In the genomic region with DNA sequence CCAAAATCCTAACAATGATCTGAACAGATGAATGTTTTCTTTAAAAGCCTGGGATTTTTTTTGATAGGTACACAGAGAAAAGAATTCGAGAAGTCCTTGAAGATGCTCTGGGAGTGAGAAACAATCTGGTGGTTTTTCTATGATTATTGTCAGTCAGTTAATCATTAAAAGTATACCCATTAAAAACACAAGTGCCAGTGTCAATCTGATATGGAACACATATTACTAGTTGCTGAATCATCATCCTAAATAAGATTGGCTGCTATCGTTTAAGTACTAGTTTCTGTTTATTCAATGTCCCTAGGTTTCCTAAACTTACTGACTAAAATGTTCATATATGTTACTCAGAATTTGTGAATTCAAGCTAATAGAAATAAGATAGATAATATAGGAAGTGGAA, we compare ENCODE assay signal across 22 cellular contexts. TPM values are rescaled to one million over a fixed set of nuclear protein-coding genes. Genes with fewer than 3 reads are reported as not detected.
"Had no signal": no experiment of that assay in that cellular context is flagged by ENCODE, and none has a peak within 500 bp of the region (broad histone marks: within the 10 kb centered on the region; RNA-seq: fewer than 3 reads in every experiment).

No MANE protein-coding gene starts in this region.

- DNase-seq: activated CD4-positive, alpha-beta T cell treated with anti-CD3 and anti-CD28 coated beads, Interleukin-2, amount 10 ng/mL, durations not matched to agents 24 days and 14 days; activated CD8-positive, alpha-beta memory T cell treated with anti-CD3 and anti-CD28 coated beads, Interleukin-2, amount 10 ng/mL, durations not matched to agents 7 days and 5 days; activated CD8-positive, alpha-beta T cell treated with anti-CD3 and anti-CD28 coated beads for 36 hours; activated effector memory CD4-positive, alpha-beta T cell treated with anti-CD3 and anti-CD28 coated beads, Interleukin-2, amount 50 U/mL, for 16 hours; activated naive CD4-positive, alpha-beta T cell treated with anti-CD3 and anti-CD28 coated beads, Interleukin-2, amount 10 ng/mL, durations not matched to agents 7 days and 5 days; activated T-cell treated with anti-CD3 and anti-CD28 coated beads for 4 hours; amygdala; heart right ventricle; kidney; left ventricle myocardium superior; mammary epithelial cell; naive thymus-derived CD8-positive, alpha-beta T cell; posterior cingulate gyrus; retina; sigmoid colon; stimulated activated CD4-positive, alpha-beta T cell treated with anti-CD3 and anti-CD28 coated beads, Interleukin-4, amount 100 ng/mL, for 4 hours; stimulated activated naive CD8-positive, alpha-beta T cell treated with anti-CD3 and anti-CD28 coated beads, Interleukin-15, Interleukin-2, amounts not matched to agents 100 U/mL and 50 U/mL, for 24 hours; T1000; upper lobe of right lung had no signal

- H3K36me3 ChIP-seq: cardiac muscle cell, heart right ventricle, neural progenitor cell, sigmoid colon, upper lobe of right lung had no signal

- H3K27me3 ChIP-seq: cardiac muscle cell, heart right ventricle, neural progenitor cell, sigmoid colon, upper lobe of right lung had no signal

- H3K4me3 ChIP-seq: cardiac muscle cell, heart right ventricle, neural progenitor cell, sigmoid colon, upper lobe of right lung had no signal

- FAIRE-seq: kidney had no signal

- H3K27ac ChIP-seq: cardiac muscle cell, epithelial cell of prostate, heart right ventricle, neural progenitor cell, sigmoid colon, upper lobe of right lung had no signal

- H3K9me3 ChIP-seq: heart right ventricle, sigmoid colon, upper lobe of right lung had no signal

- H3K4me1 ChIP-seq: heart right ventricle, neural progenitor cell, sigmoid colon, upper lobe of right lung had no signal

RNA-seq across cellular contexts. Expression of a gene that starts 16.1 kb away (rescaled TPM):
- total RNA-seq: activated CD4-positive, alpha-beta T cell treated with anti-CD3 and anti-CD28 coated beads, Interleukin-2, amount 10 ng/mL, durations not matched to agents 24 days and 14 days; activated CD8-positive, alpha-beta memory T cell treated with anti-CD3 and anti-CD28 coated beads, Interleukin-2, amount 10 ng/mL, durations not matched to agents 7 days and 5 days; activated CD8-positive, alpha-beta T cell treated with anti-CD3 and anti-CD28 coated beads for 36 hours had no signal
- polyA plus RNA-seq: mammary epithelial cell; naive thymus-derived CD8-positive, alpha-beta T cell had no signal
